Comparison of ENCODE assay signal across 1 cellular context in the genomic region with DNA sequence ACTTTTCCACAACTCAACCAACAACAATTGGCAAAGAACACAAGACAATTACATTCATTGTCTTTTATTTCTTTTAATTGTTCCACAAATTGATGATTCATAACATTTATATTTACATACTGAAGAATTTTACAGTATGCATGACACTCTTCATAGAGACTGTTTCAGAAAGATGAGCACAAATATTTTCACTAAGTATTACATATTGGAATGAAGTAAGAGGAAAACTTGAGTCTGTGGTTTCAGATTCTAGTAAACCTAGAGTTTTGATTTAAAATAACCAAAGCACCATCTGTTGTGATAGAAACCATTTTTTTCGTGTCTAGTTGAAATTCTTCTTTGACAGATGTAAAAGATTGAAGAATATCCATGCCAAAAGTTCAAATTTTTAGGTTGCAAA.
TF ChIP-seq lines count a peak whose summit lies in the region.

No MANE protein-coding gene starts in this region.

TF ChIP-seq in K562, 482 proteins besides CTCF, POLR2A, EP300 and RAD21 (continued from another document):
- no peak for TF ChIP-seq TEAD1 (CRISPR knock-in tag; IDR thresholded peaks at IDR 0.05)
